Comparison of ENCODE assay signal across 8 cellular contexts in genomic region chr9:94726495-94727191, GRCh38. TPM values are rescaled to one million over a fixed set of nuclear protein-coding genes. Genes with fewer than 3 reads are reported as not detected.
DNase-seq lines count a peak whose midpoint lies in the region; ATAC-seq and TF ChIP-seq lines count a peak whose summit lies in the region.

Gene AOPEP, plus strand, starts transcription at chr9:94726699. Its CDS starts 33,085 bp downstream, at chr9:94759784.

- ATAC-seq in GM21723 (IDR thresholded peaks at IDR 0.05; ENCODE audit: unreplicated experiment) (peak; percentile 97), Panc1 (peak; percentile 98), esophagus mucosa (peak; percentile 100)

- intact Hi-C loops in Panc1 (cut with micrococcal nuclease; ENCODE audit: unreplicated experiment): no loop called here

- CTCF ChIA-PET in Panc1 (lab: Charles Lee): interaction anchor here (0.6 kb wide), 1 partner anchor 402 kb away, joined by 4 read pairs; no protein-coding TSS in a partner anchor

- no TSS peak for BruUV-seq in Panc1 (replicated peaks; lab: Mats Ljungman, UMichigan)

- POLR2A ChIA-PET in Panc1 (lab: Charles Lee): interaction anchor here (0.5 to 1.7 kb wide), 2 partner anchors 21 to 327 kb away, joined by 3 to 5 read pairs; no protein-coding TSS in a partner anchor

- no peaks in the 10 kb centered on the region for H3K9me3 ChIP-seq in Panc1 (ENCODE audit: control insufficient read depth, insufficient read depth, low read depth, low read length)
- no peaks in the 10 kb centered on the region for H3K9me3 ChIP-seq in muscle layer of colon (ENCODE audit: low read length)

- DNase-seq in DMS53 (lab: John Stamatoyannopoulos, UW) (peak; percentile 97), KG1 (lab: John Stamatoyannopoulos, UW) (peak; percentile 87), Panc1 (ENCODE audit: low read depth, low spot score) (peak; percentile 39)
- DNase-seq in activated T-cell treated with anti-CD3 and anti-CD28 coated beads, Interleukin-2, amount 50 U/mL, for 48 hours: peak; percentile 99
- peak; percentile 100 for DNase-seq in stimulated activated CD8-positive, alpha-beta memory T cell treated with anti-CD3 and anti-CD28 coated beads, Interleukin-7, amount 100 ng/mL, for 24 hours (ENCODE audit: low read depth)

- H3K36me3 ChIP-seq in Panc1 (ENCODE audit: control insufficient read depth, insufficient read depth, low read length): peaks cover 2% of the 10 kb centered on the region; the same call in 1 of the 2 replicates
- no peaks in the 10 kb centered on the region for H3K36me3 ChIP-seq in muscle layer of colon (ENCODE audit: insufficient read depth, low read length)

- H3K9ac ChIP-seq in muscle layer of colon (ENCODE audit: low read length): peak within 1 kb of the TSS; percentile 92

- no peak for TF ChIP-seq CTCF in Panc1 (IDR thresholded peaks at IDR 0.05)

- H3K4me1 ChIP-seq in Panc1 (ENCODE audit: control insufficient read depth, insufficient read depth, low read length) (peaks cover 12% of the 10 kb centered on the region), muscle layer of colon (ENCODE audit: insufficient read depth, low read length) (peaks cover 9% of the 10 kb centered on the region)

- H3K27me3 ChIP-seq in Panc1 (ENCODE audit: control insufficient read depth, insufficient read depth, low read length): no peaks in the 10 kb centered on the region
- no peaks in the 10 kb centered on the region for H3K27me3 ChIP-seq in muscle layer of colon (ENCODE audit: control insufficient read depth in 1 of 2, insufficient read depth in 2 of 2, low read length in 2 of 2)

- H3K4me3 ChIP-seq in Panc1 (ENCODE audit: low read depth in 2 of 2, low read length in 2 of 2) (peak within 1 kb of the TSS; percentile 90 to 93), muscle layer of colon (ENCODE audit: low read depth in 1 of 2, low read length in 2 of 2) (peak within 1 kb of the TSS; percentile 96)

- peak within 1 kb of the TSS; percentile 80 for H3K27ac ChIP-seq in Panc1 (ENCODE audit: low read length)
- H3K27ac ChIP-seq in muscle layer of colon (ENCODE audit: low read depth, low read length): peak within 1 kb of the TSS; percentile 91

- in situ Hi-C loops in Panc1 (cut with HindIII; ENCODE audit: low pct_unique_long_range_greater_than_20kb, low sequenced_read_pairs): no loop called here

RNA-seq across cellular contexts. Expression of gene AOPEP, which starts in this region (rescaled TPM):
- 36.4 TPM for total RNA-seq in Panc1 (2021; ENCODE audit: unreplicated experiment)
- polyA plus RNA-seq in Panc1 (2012; ENCODE audit: insufficient read length): 29.7 TPM
- total RNA-seq in esophagus mucosa: 113 TPM

Comparison
In these comparisons a context has a peak if more than half of its experiments do, and no peak if none do; other contexts are left out.
1. Peak in every context shown above with its lines: DNase-seq, ATAC-seq, H3K4me3 ChIP-seq and H3K27ac ChIP-seq.
2. DNase-seq: peak in every context shown above with its lines; median percentile 100 in stimulated activated CD8-positive, alpha-beta memory T cell treated with anti-CD3 and anti-CD28 coated beads, Interleukin-7, amount 100 ng/mL, for 24 hours; 99 in activated T-cell treated with anti-CD3 and anti-CD28 coated beads, Interleukin-2, amount 50 U/mL, for 48 hours; 97 in DMS53; 87 in KG1; 39 in Panc1.